In genomic region chr17:49788443-49789277, GRCh38 we compare ENCODE assay signal across 8 cellular contexts. TPM values are rescaled to one million over a fixed set of nuclear protein-coding genes. Genes with fewer than 3 reads are reported as not detected.
DNase-seq lines count a peak whose midpoint lies in the region; ATAC-seq and TF ChIP-seq lines count a peak whose summit lies in the region.

TSS of gene KAT7 (plus strand) at chr17:49788681. CDS start at chr17:49788835, 154 bp downstream.

- H3K36me3 ChIP-seq in ACC112 (ENCODE audit: insufficient read depth, low read length) (peaks cover 24% of the 10 kb centered on the region), breast epithelium (no peaks in the 10 kb centered on the region), iPS-18a (ENCODE audit: control insufficient read depth, low read depth, low read length) (peaks cover 17% of the 10 kb centered on the region), skeletal muscle satellite cell (ENCODE audit: insufficient read depth, low read length) (peaks cover 26% of the 10 kb centered on the region)

- ATAC-seq in GM18870 (IDR thresholded peaks at IDR 0.05; ENCODE audit: unreplicated experiment), result peak; percentile 87
- ATAC-seq in HG03135 (IDR thresholded peaks at IDR 0.05; ENCODE audit: unreplicated experiment), result peak; percentile 86

- peak within 1 kb of the TSS; percentile 94 for H2AFZ ChIP-seq in ACC112 (ENCODE audit: low read length, unreplicated experiment)

- peak within 1 kb of the TSS; percentile 100 for H3K9ac ChIP-seq in iPS-18a (ENCODE audit: low read length)
- peak within 1 kb of the TSS; percentile 98 for H3K9ac ChIP-seq in skeletal muscle satellite cell (ENCODE audit: low read depth, low read length)

- H3K4me3 ChIP-seq in ACC112 (ENCODE audit: low read depth, low read length) (peak within 1 kb of the TSS; percentile 99), breast epithelium (peak within 1 kb of the TSS; percentile 93 to 99 (median 99)), iPS-18a (ENCODE audit: low read length) (peak within 1 kb of the TSS; percentile 100), skeletal muscle satellite cell (ENCODE audit: low read length) (peak within 1 kb of the TSS; percentile 88)

- H3K4me2 ChIP-seq in skeletal muscle satellite cell (ENCODE audit: low read length), result peak within 1 kb of the TSS; percentile 92

- intact Hi-C loops in breast epithelium (cut with DNase I; ENCODE audit: low total_unique reads), result no loop called here

- H3K27ac ChIP-seq in ACC112 (ENCODE audit: low read depth, low read length) (peak within 1 kb of the TSS; percentile 96), VCaP (peak within 1 kb of the TSS; percentile 97), breast epithelium (peak within 1 kb of the TSS; percentile 99 to 100), iPS-18a (ENCODE audit: low read length) (peak within 1 kb of the TSS; percentile 99)

- H3K27me3 ChIP-seq in ACC112 (ENCODE audit: insufficient read depth, low read length) (no peaks in the 10 kb centered on the region), breast epithelium (no peaks in the 10 kb centered on the region), iPS-18a (ENCODE audit: control insufficient read depth, insufficient read depth, low read length) (no peaks in the 10 kb centered on the region), skeletal muscle satellite cell (ENCODE audit: control insufficient read depth, insufficient read depth, low read length) (no peaks in the 10 kb centered on the region)

- H3K4me1 ChIP-seq in ACC112 (ENCODE audit: control insufficient read depth, insufficient read depth, low read length, unreplicated experiment), result peaks cover 21% of the 10 kb centered on the region
- H3K4me1 ChIP-seq in breast epithelium, result peaks cover 0 to 14% of the 10 kb centered on the region in 2 donors
- peaks cover 14% of the 10 kb centered on the region for H3K4me1 ChIP-seq in iPS-18a (ENCODE audit: control insufficient read depth, low read depth, low read length)
- H3K4me1 ChIP-seq in skeletal muscle satellite cell (ENCODE audit: control insufficient read depth, insufficient read depth, low read length), result peaks cover 14% of the 10 kb centered on the region

- no peaks in the 10 kb centered on the region for H3K9me3 ChIP-seq in breast epithelium
- no peaks in the 10 kb centered on the region for H3K9me3 ChIP-seq in iPS-18a (ENCODE audit: control insufficient read depth, low read depth, low read length)
- no peaks in the 10 kb centered on the region for H3K9me3 ChIP-seq in skeletal muscle satellite cell (replicated peaks; ENCODE audit: low read length)

- peak; percentile 99 for DNase-seq in NCI-H2196 treated with DMSO at 0.1 percent for 48 hours (lab: John Stamatoyannopoulos, UW; ENCODE audit: unreplicated experiment)
- peak; percentile 99 to 100 for DNase-seq in breast epithelium (ENCODE audit: low spot score in 2 of 2)

- TF ChIP-seq CTCF in VCaP (conservative IDR thresholded peaks at IDR 0.05) (no peak), breast epithelium (IDR thresholded peaks at IDR 0.05) (peak in 2 of 3 donors; percentile 5 to 9)

- peaks cover 48% of the 10 kb centered on the region for H3K79me2 ChIP-seq in ACC112 (ENCODE audit: control insufficient read depth, insufficient read depth, low read length, unreplicated experiment)

- peak; percentile 92 for TF ChIP-seq POLR2A in breast epithelium (IDR thresholded peaks at IDR 0.05)

RNA-seq across cellular contexts. Expression of gene KAT7, which starts in this region (rescaled TPM):
- 10 to 100 TPM; 37.6 to 57.4 (median 47.2) TPM for total RNA-seq in breast epithelium
- 23.1 and 26.4 TPM in 2 replicates for total RNA-seq in skeletal muscle satellite cell (2012; rRNA removed)

Comparison
In these comparisons a context has a peak if more than half of its experiments do, and no peak if none do; other contexts are left out.
1. Peak in every context shown above with its lines: DNase-seq, ATAC-seq, H3K4me3 ChIP-seq and H3K27ac ChIP-seq.